Comparison of ENCODE assay signal across 28 cellular contexts in the genomic region with DNA sequence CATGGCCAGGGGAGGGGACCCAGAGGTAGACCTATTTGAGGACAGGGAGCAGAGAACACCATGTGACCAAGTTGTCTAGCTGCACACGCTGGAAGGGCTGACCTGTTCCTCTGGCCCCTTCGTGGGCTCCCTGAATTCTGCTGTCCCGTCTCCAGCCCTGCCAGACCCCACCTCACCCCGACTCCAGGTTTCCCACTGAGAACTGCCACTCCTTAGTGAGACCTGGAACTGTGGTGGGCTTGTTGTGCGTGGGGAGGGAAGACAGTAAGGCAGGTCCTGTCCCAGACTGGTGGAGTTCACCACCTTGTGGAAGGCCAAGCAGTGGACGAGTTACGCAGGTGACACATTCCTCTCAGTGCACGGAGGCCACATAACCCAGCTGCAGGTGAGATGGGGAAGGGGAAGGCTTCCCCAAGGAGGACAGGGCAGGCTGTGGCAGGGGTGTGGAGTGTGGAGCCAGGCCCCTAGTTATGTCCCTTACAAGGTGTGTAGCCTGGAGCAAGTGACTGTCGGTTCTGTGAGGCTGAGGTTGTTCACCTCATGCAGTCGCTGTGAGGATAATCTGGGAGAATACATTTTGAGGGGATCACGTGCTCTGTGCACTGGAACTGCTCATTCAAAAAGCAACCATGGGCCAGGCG.
"Had no signal": no experiment of that assay in that cellular context is flagged by ENCODE, and none has a peak within 500 bp of the region (broad histone marks: within the 10 kb centered on the region; RNA-seq: fewer than 3 reads in every experiment).

No MANE protein-coding gene starts in this region.

- H3K36me3 Mint-ChIP-seq: activated naive CD8-positive, alpha-beta T cell had no signal

- H3K9me3 Mint-ChIP-seq: activated B cell treated with CpG ODN at 0.5 μM for 24 hours; activated CD8-positive, alpha-beta T cell treated with anti-CD3 and anti-CD28 coated beads for 36 hours; activated T-cell treated with anti-CD3 and anti-CD28 coated beads, Interleukin-2, amount 50 U/mL, for 72 hours had no signal

- H3K27ac Mint-ChIP-seq: activated B cell treated with CpG ODN at 0.5 μM for 24 hours; activated CD8-positive, alpha-beta T cell treated with anti-CD3 and anti-CD28 coated beads for 36 hours; activated naive CD8-positive, alpha-beta T cell; activated T-cell treated with anti-CD3 and anti-CD28 coated beads, Interleukin-2, amount 50 U/mL, for 72 hours; nephron; T-helper 17 cell had no signal

- H3K27me3 Mint-ChIP-seq: activated B cell treated with CpG ODN at 0.5 μM for 24 hours; activated CD8-positive, alpha-beta T cell treated with anti-CD3 and anti-CD28 coated beads for 36 hours; activated naive CD8-positive, alpha-beta T cell; T-helper 17 cell had no signal

- H3K4me3 Mint-ChIP-seq: activated B cell treated with CpG ODN at 0.5 μM for 24 hours; activated CD8-positive, alpha-beta T cell treated with anti-CD3 and anti-CD28 coated beads for 36 hours; activated naive CD8-positive, alpha-beta T cell; activated T-cell treated with anti-CD3 and anti-CD28 coated beads, Interleukin-2, amount 50 U/mL, for 72 hours; nephron; T-helper 17 cell had no signal

- H3K4me3 ChIP-seq: adrenal gland, body of pancreas, cardiac muscle cell, left lung, lower lobe of right lung, right atrium auricular region, testis, transverse colon, uterus had no signal

- H3K9me3 ChIP-seq: adrenal gland, body of pancreas, left lung, lower lobe of right lung, right atrium auricular region, testis, transverse colon, uterus had no signal

- DNase-seq: activated B cell treated with CpG ODN at 0.5 μM for 24 hours; activated CD4-positive, alpha-beta T cell treated with anti-CD3 and anti-CD28 coated beads, Interleukin-2, amount 50 U/mL, for 1 hour; activated CD8-positive, alpha-beta T cell treated with anti-CD3 and anti-CD28 coated beads for 36 hours; activated effector memory CD4-positive, alpha-beta T cell treated with Interleukin-2 at 50 U/mL for 16 hours; activated naive CD4-positive, alpha-beta T cell treated with Interleukin-2 at 50 U/mL for 16 hours; activated T-cell treated with anti-CD3 and anti-CD28 coated beads for 4 hours; activated T-cell treated with anti-CD3 and anti-CD28 coated beads, Interleukin-2, amount 50 U/mL, for 72 hours; body of pancreas; foreskin fibroblast; hypothalamus; kidney glomerular epithelial cell; left lung; lower lobe of right lung; mesenchymal stem cell; stimulated activated CD4-positive, alpha-beta T cell treated with anti-CD3 and anti-CD28 coated beads, Interleukin-2, amount 100 ng/mL, for 48 hours; stimulated activated naive CD8-positive, alpha-beta T cell treated with anti-CD3 and anti-CD28 coated beads, Interleukin-15, Interleukin-2, amounts not matched to agents 100 U/mL and 50 U/mL, for 24 hours; T1000; testis; transverse colon; uterus had no signal

- H3K27ac ChIP-seq: adrenal gland, body of pancreas, cardiac muscle cell, left lung, lower lobe of right lung, parathyroid adenoma, right atrium auricular region, testis, transverse colon, uterus had no signal

- ATAC-seq: activated CD8-positive, alpha-beta T cell treated with anti-CD3 and anti-CD28 coated beads for 36 hours; activated T-cell treated with anti-CD3 and anti-CD28 coated beads, Interleukin-2, amount 50 U/mL, for 72 hours; body of pancreas; left lung; lower lobe of right lung; SK-N-SH treated with all-trans-retinoic acid at 6 μM for 48 hours; stimulated activated naive CD8-positive, alpha-beta T cell treated with anti-CD3 and anti-CD28 coated beads, Interleukin-15, Interleukin-2, amounts not matched to agents 100 U/mL and 50 U/mL, for 24 hours; T-helper 17 cell had no signal

- H3K36me3 ChIP-seq: adrenal gland, cardiac muscle cell, left lung, lower lobe of right lung, right atrium auricular region, transverse colon, uterus had no signal

- H3K9ac ChIP-seq: parathyroid adenoma had no signal

- H3K4me1 ChIP-seq: lower lobe of right lung, parathyroid adenoma, uterus had no signal
